Comparison of ENCODE assay signal across 37 cellular contexts in the genomic region with DNA sequence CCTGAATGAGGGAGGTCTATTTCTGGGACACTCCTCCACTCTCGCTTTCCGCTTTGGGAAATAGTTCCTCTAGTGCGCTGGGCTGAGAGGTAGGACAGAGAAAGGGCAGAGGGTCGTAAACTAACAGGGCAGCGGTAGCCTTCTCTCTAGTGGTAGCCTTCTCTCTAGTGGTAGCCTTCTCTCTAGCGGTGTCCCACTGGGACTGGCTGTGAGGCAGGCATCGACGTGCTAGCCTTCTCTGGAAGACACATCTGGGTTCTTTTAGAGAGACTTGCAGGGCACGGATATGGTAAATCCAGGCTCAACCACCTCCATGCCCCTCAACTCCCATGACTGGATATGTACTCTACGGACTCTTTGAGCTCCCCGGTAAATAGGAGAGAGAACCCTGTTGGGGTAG.
"Had no signal": no experiment of that assay in that cellular context is flagged by ENCODE, and none has a peak within 500 bp of the region (broad histone marks: within the 10 kb centered on the region; RNA-seq: fewer than 3 reads in every experiment).

No MANE protein-coding gene starts in this region.

- H3K9me3 Mint-ChIP-seq: central memory CD8-positive, alpha-beta T cell; effector memory CD8-positive, alpha-beta T cell had no signal

- H3K4me3 Mint-ChIP-seq: activated CD4-positive, alpha-beta memory T cell treated with anti-CD3 and anti-CD28 coated beads for 36 hours; activated CD4-positive, alpha-beta T cell treated with anti-CD3 and anti-CD28 coated beads for 36 hours; activated CD4-positive, alpha-beta T cell treated with anti-CD3 and anti-CD28 coated beads, Interleukin-2, amount 10 ng/mL, durations not matched to agents 24 days and 14 days; activated CD8-positive, alpha-beta memory T cell treated with anti-CD3 and anti-CD28 coated beads, Interleukin-2, amount 10 ng/mL, durations not matched to agents 7 days and 5 days; activated CD8-positive, alpha-beta T cell treated with anti-CD3 and anti-CD28 coated beads, Interleukin-2, amount 10 ng/mL, durations not matched to agents 7 days and 5 days; activated naive CD4-positive, alpha-beta T cell treated with anti-CD3 and anti-CD28 coated beads, Interleukin-2, amount 10 ng/mL, durations not matched to agents 7 days and 5 days; activated naive CD8-positive, alpha-beta T cell treated with anti-CD3 and anti-CD28 coated beads, Interleukin-2, amount 10 ng/mL, durations not matched to agents 7 days and 5 days; activated T-helper 1 cell treated with anti-CD3 and anti-CD28 coated beads, Interleukin-12 subunit alpha, Interleukin-12 subunit beta, Interleukin-2, Interleukin-4 antibody, amounts not matched to agents 30 ng/mL and 10 ng/mL and 1 ng/mL, durations not matched to agents 14 hours and 24 hours and 36 hours; brain; central memory CD8-positive, alpha-beta T cell; dendritic cell treated with granulocyte-macrophage colony-stimulating factor and Interleukin-4, amounts not matched to agents 40 ng/mL and 50 ng/mL, for 4 days; effector memory CD8-positive, alpha-beta T cell; T-helper 17 cell; T-helper 2 cell treated with Interferon-gamma antibody and Interleukin-4, amounts not matched to agents 5 μg/mL and 100 μg/mL, for 36 hours had no signal

- H3K27ac ChIP-seq: ascending aorta, breast epithelium, cardiac muscle cell, coronary artery, epithelial cell of prostate, esophagus squamous epithelium, gastroesophageal sphincter, heart right ventricle, hepatocyte had no signal

- H3K27me3 ChIP-seq: ascending aorta, breast epithelium, cardiac muscle cell, gastroesophageal sphincter, heart right ventricle, hepatocyte had no signal

- H3K36me3 ChIP-seq: ascending aorta, breast epithelium, cardiac muscle cell, esophagus squamous epithelium, gastroesophageal sphincter, heart right ventricle had no signal

- H3K9me3 ChIP-seq: ascending aorta had no signal

- H3K79me2 ChIP-seq: hepatocyte had no signal

- H3K36me3 Mint-ChIP-seq: activated naive CD8-positive, alpha-beta T cell treated with anti-CD3 and anti-CD28 coated beads, Interleukin-2, amount 10 ng/mL, durations not matched to agents 7 days and 5 days; brain had no signal

- H2AFZ ChIP-seq: hepatocyte had no signal

- H3K4me2 ChIP-seq: hepatocyte had no signal

- H3K4me3 ChIP-seq: ascending aorta, breast epithelium, cardiac muscle cell, coronary artery, esophagus squamous epithelium, gastroesophageal sphincter, heart right ventricle, hepatocyte had no signal

- FAIRE-seq: endometrium, endothelial cell of umbilical vein had no signal

- H3K27ac Mint-ChIP-seq: activated CD4-positive, alpha-beta memory T cell treated with anti-CD3 and anti-CD28 coated beads for 36 hours; activated CD4-positive, alpha-beta T cell treated with anti-CD3 and anti-CD28 coated beads for 36 hours; activated CD4-positive, alpha-beta T cell treated with anti-CD3 and anti-CD28 coated beads, Interleukin-2, amount 10 ng/mL, durations not matched to agents 24 days and 14 days; activated CD8-positive, alpha-beta memory T cell treated with anti-CD3 and anti-CD28 coated beads, Interleukin-2, amount 10 ng/mL, durations not matched to agents 7 days and 5 days; activated CD8-positive, alpha-beta T cell treated with anti-CD3 and anti-CD28 coated beads, Interleukin-2, amount 10 ng/mL, durations not matched to agents 7 days and 5 days; activated naive CD4-positive, alpha-beta T cell treated with anti-CD3 and anti-CD28 coated beads, Interleukin-2, amount 10 ng/mL, durations not matched to agents 7 days and 5 days; activated naive CD4-positive, alpha-beta T cell treated with anti-CD3 and anti-CD28 coated beads, Interleukin-2, amount 50 U/mL, for 72 hours; activated naive CD8-positive, alpha-beta T cell treated with anti-CD3 and anti-CD28 coated beads, Interleukin-2, amount 10 ng/mL, durations not matched to agents 7 days and 5 days; activated T-helper 1 cell treated with anti-CD3 and anti-CD28 coated beads, Interleukin-12 subunit alpha, Interleukin-12 subunit beta, Interleukin-2, Interleukin-4 antibody, amounts not matched to agents 30 ng/mL and 10 ng/mL and 1 ng/mL, durations not matched to agents 14 hours and 24 hours and 36 hours; activated T-helper 2 cell treated with anti-CD3 and anti-CD28 coated beads, Interferon-gamma antibody, Interleukin-2, Interleukin-4, amounts not matched to agents 10 μg/mL and 5 μg/mL and 100 μg/mL, durations not matched to agents 14 hours and 24 hours and 36 hours; brain; dendritic cell treated with granulocyte-macrophage colony-stimulating factor and Interleukin-4, amounts not matched to agents 40 ng/mL and 50 ng/mL, for 4 days; effector memory CD8-positive, alpha-beta T cell; T-helper 17 cell; T-helper 2 cell treated with Interferon-gamma antibody and Interleukin-4, amounts not matched to agents 5 μg/mL and 100 μg/mL, for 36 hours had no signal

- H3K4me1 ChIP-seq: ascending aorta, breast epithelium, esophagus squamous epithelium, gastroesophageal sphincter had no signal

- H3K4me1 Mint-ChIP-seq: activated CD4-positive, alpha-beta T cell treated with anti-CD3 and anti-CD28 coated beads, Interleukin-2, amount 10 ng/mL, durations not matched to agents 24 days and 14 days; activated naive CD4-positive, alpha-beta T cell treated with anti-CD3 and anti-CD28 coated beads, Interleukin-2, amount 10 ng/mL, durations not matched to agents 7 days and 5 days; activated naive CD8-positive, alpha-beta T cell treated with anti-CD3 and anti-CD28 coated beads, Interleukin-2, amount 10 ng/mL, durations not matched to agents 7 days and 5 days; central memory CD8-positive, alpha-beta T cell had no signal

- DNase-seq: activated CD4-positive, alpha-beta memory T cell treated with anti-CD3 and anti-CD28 coated beads for 36 hours; activated CD4-positive, alpha-beta T cell treated with anti-CD3 and anti-CD28 coated beads for 36 hours; activated CD4-positive, alpha-beta T cell treated with anti-CD3 and anti-CD28 coated beads, Interleukin-2, amount 10 ng/mL, durations not matched to agents 24 days and 14 days; activated CD4-positive, CD25-positive, alpha-beta regulatory T cell; activated CD4-positive, CD25-positive, alpha-beta regulatory T cell treated with anti-CD3 and anti-CD28 coated beads, Interleukin-2, amount 50 U/mL, for 72 hours; activated CD8-positive, alpha-beta memory T cell treated with anti-CD3 and anti-CD28 coated beads, Interleukin-2, amount 10 ng/mL, durations not matched to agents 7 days and 5 days; activated CD8-positive, alpha-beta memory T cell treated with anti-CD3 and anti-CD28 coated beads, Interleukin-2, amount 50 U/mL, for 4 hours; activated CD8-positive, alpha-beta T cell treated with anti-CD3 and anti-CD28 coated beads, Interleukin-2, amount 10 ng/mL, durations not matched to agents 7 days and 5 days; activated effector memory CD4-positive, alpha-beta T cell treated with anti-CD3 and anti-CD28 coated beads, Interleukin-2, amount 50 U/mL, for 16 hours; activated naive CD4-positive, alpha-beta T cell; activated naive CD4-positive, alpha-beta T cell treated with anti-CD3 and anti-CD28 coated beads, Interleukin-2, amount 10 ng/mL, durations not matched to agents 7 days and 5 days; activated naive CD8-positive, alpha-beta T cell treated with anti-CD3 and anti-CD28 coated beads, Interleukin-2, amount 10 ng/mL, durations not matched to agents 7 days and 5 days; activated T-cell treated with anti-CD3 and anti-CD28 coated beads, Interleukin-2, amount 50 U/mL, for 1 hour; activated T-cell treated with anti-CD3 and anti-CD28 coated beads, Interleukin-2, amount 50 U/mL, for 48 hours; effector CD4-positive, alpha-beta T cell; effector memory CD8-positive, alpha-beta T cell; esophagus squamous epithelium; foreskin melanocyte; heart right ventricle; T-helper 17 cell; T1000 had no signal

- ATAC-seq: activated CD4-positive, alpha-beta T cell treated with anti-CD3 and anti-CD28 coated beads for 36 hours; activated CD8-positive, alpha-beta memory T cell treated with anti-CD3 and anti-CD28 coated beads, Interleukin-2, amount 10 ng/mL, durations not matched to agents 7 days and 5 days; activated CD8-positive, alpha-beta T cell treated with anti-CD3 and anti-CD28 coated beads, Interleukin-2, amount 10 ng/mL, durations not matched to agents 7 days and 5 days; activated naive CD4-positive, alpha-beta T cell treated with anti-CD3 and anti-CD28 coated beads, Interleukin-2, amount 50 U/mL, for 72 hours; effector memory CD8-positive, alpha-beta T cell; gastroesophageal sphincter; heart right ventricle; T-helper 17 cell had no signal

- H3K27me3 Mint-ChIP-seq: T-helper 17 cell had no signal
